26 cellular contexts compared by ENCODE assay signal in genomic region chr16:67233596-67233995, GRCh38. TPM values are rescaled to one million over a fixed set of nuclear protein-coding genes. Genes with fewer than 3 reads are reported as not detected.
"Had no signal": no experiment of that assay in that cellular context is flagged by ENCODE, and none has a peak within 500 bp of the region (broad histone marks: within the 10 kb centered on the region; RNA-seq: fewer than 3 reads in every experiment).

No MANE protein-coding gene starts in this region.

- FAIRE-seq: endometrium, pancreas had no signal

- H3K27me3 ChIP-seq: colonic mucosa, esophagus squamous epithelium, left lung, pancreas, testis, tibial artery had no signal

- H3K4me1 ChIP-seq: colonic mucosa, pancreas, testis had no signal

- H3K4me3 ChIP-seq: colonic mucosa, esophagus squamous epithelium, left lung, lower lobe of right lung, pancreas, smooth muscle cell, testis, tibial artery had no signal

- H3K9me3 ChIP-seq: colonic mucosa, esophagus squamous epithelium, left lung, lower lobe of right lung, pancreas, testis, tibial artery had no signal

- H3K4me1 Mint-ChIP-seq: immature natural killer cell had no signal

- H3K36me3 Mint-ChIP-seq: natural killer cell had no signal

- DNase-seq: colonic mucosa; effector CD8-positive, alpha-beta T cell; erythroblast; esophagus squamous epithelium; foreskin melanocyte; glutamatergic neuron; hypothalamus; immature natural killer cell; islet precursor cell; lower lobe of right lung; natural killer cell; occipital lobe; stimulated activated CD4-positive, alpha-beta T cell treated with anti-CD3 and anti-CD28 coated beads, Interleukin-2, amount 100 ng/mL, for 24 hours; stimulated activated CD4-positive, alpha-beta T cell treated with anti-CD3 and anti-CD28 coated beads, Interleukin-4, amount 100 ng/mL, for 24 hours; stimulated activated naive CD8-positive, alpha-beta T cell treated with anti-CD3 and anti-CD28 coated beads, Interleukin-15, Interleukin-2, amounts not matched to agents 100 U/mL and 50 U/mL, for 24 hours; substantia nigra; testis; tibial artery had no signal

- H3K27ac Mint-ChIP-seq: dendritic cell treated with granulocyte-macrophage colony-stimulating factor and Interleukin-4, amounts not matched to agents 40 ng/mL and 50 ng/mL, for 4 days; immature natural killer cell; natural killer cell; stimulated activated memory B cell treated with anti-CD40 and anti-IgM and Interleukin-4, amounts not matched to agents 10 μg/mL and 1 μg/mL and 100 μg/mL, for 72 hours; type B pancreatic cell had no signal

- H3K4me3 Mint-ChIP-seq: dendritic cell treated with granulocyte-macrophage colony-stimulating factor and Interleukin-4, amounts not matched to agents 40 ng/mL and 50 ng/mL, for 4 days; immature natural killer cell; natural killer cell; stimulated activated memory B cell treated with anti-CD40 and anti-IgM and Interleukin-4, amounts not matched to agents 10 μg/mL and 1 μg/mL and 100 μg/mL, for 72 hours; type B pancreatic cell had no signal

- ATAC-seq: left lung; lower lobe of right lung; natural killer cell; pancreas; sciatic nerve; stimulated activated memory B cell treated with anti-CD40 and anti-IgM and Interleukin-4, amounts not matched to agents 10 μg/mL and 1 μg/mL and 100 μg/mL, for 72 hours; stimulated activated naive CD8-positive, alpha-beta T cell treated with anti-CD3 and anti-CD28 coated beads, Interleukin-15, Interleukin-2, amounts not matched to agents 100 U/mL and 50 U/mL, for 24 hours had no signal

- H3K27me3 Mint-ChIP-seq: dendritic cell treated with granulocyte-macrophage colony-stimulating factor and Interleukin-4, amounts not matched to agents 40 ng/mL and 50 ng/mL, for 4 days; stimulated activated memory B cell treated with anti-CD40 and anti-IgM and Interleukin-4, amounts not matched to agents 10 μg/mL and 1 μg/mL and 100 μg/mL, for 72 hours; type B pancreatic cell had no signal

- H3K27ac ChIP-seq: colonic mucosa, esophagus squamous epithelium, left lung, lower lobe of right lung, pancreas, testis, tibial artery had no signal

RNA-seq across cellular contexts. Expression of gene ELMO3, which starts 34.7 kb away (rescaled TPM):
- polyA plus RNA-seq: immature natural killer cell had no signal
